Comparison of ENCODE assay signal across 24 cellular contexts in the genomic region with DNA sequence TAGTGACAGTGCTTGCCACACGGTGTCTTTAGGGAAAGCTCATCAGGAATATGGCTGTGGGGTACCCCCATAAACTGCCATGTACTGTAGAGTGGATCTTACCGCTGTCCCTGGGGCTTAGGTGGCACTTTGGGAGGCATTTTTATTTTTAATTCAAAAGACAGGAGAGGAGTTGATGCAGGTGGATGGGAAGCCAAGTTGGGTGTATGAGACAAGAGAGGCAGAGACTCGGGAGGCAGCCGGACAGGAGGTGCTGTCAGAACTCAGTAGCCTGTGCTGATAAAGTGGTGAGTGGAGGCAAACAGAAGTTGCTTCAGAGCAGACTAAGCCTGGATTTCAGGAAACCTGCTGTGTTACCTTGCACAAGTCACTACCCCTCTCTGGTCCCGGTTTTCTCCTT.
"Had no signal": no experiment of that assay in that cellular context is flagged by ENCODE, and none has a peak within 500 bp of the region (broad histone marks: within the 10 kb centered on the region; RNA-seq: fewer than 3 reads in every experiment).

No MANE protein-coding gene starts in this region.

- H3K4me3 Mint-ChIP-seq: activated B cell treated with CpG ODN at 0.5 μM for 24 hours; activated CD8-positive, alpha-beta T cell treated with anti-CD3 and anti-CD28 coated beads for 36 hours; activated naive CD4-positive, alpha-beta T cell treated with anti-CD3 and anti-CD28 coated beads, Interleukin-2, amount 10 ng/mL, durations not matched to agents 7 days and 5 days; activated naive CD8-positive, alpha-beta T cell treated with anti-CD3 and anti-CD28 coated beads, Interleukin-2, amount 10 ng/mL, durations not matched to agents 7 days and 5 days; activated T-cell treated with anti-CD3 and anti-CD28 coated beads, Interleukin-2, amount 50 U/mL, for 4 hours; activated T-helper 17 cell treated with anti-CD3 and anti-CD28 coated beads, Interleukin-2, amount 50 U/mL, for 72 hours; T-helper 17 cell; T-helper 2 cell treated with Interferon-gamma antibody and Interleukin-4, amounts not matched to agents 5 μg/mL and 100 μg/mL, for 36 hours had no signal

- H3K9me3 Mint-ChIP-seq: activated B cell treated with CpG ODN at 0.5 μM for 24 hours; activated CD8-positive, alpha-beta T cell treated with anti-CD3 and anti-CD28 coated beads for 36 hours; activated naive CD4-positive, alpha-beta T cell treated with anti-CD3 and anti-CD28 coated beads, Interleukin-2, amount 10 ng/mL, durations not matched to agents 7 days and 5 days; activated naive CD4-positive, alpha-beta T cell treated with anti-CD3 and anti-CD28 coated beads, Interleukin-2, amount 50 U/mL, for 72 hours; activated naive CD8-positive, alpha-beta T cell treated with anti-CD3 and anti-CD28 coated beads, Interleukin-2, amount 10 ng/mL, durations not matched to agents 7 days and 5 days; activated T-cell treated with anti-CD3 and anti-CD28 coated beads, Interleukin-2, amount 50 U/mL, for 4 hours; activated T-helper 17 cell treated with anti-CD3 and anti-CD28 coated beads, Interleukin-2, amount 50 U/mL, for 72 hours; T-helper 2 cell treated with Interferon-gamma antibody and Interleukin-4, amounts not matched to agents 5 μg/mL and 100 μg/mL, for 36 hours had no signal

- H3K4me1 Mint-ChIP-seq: activated B cell treated with CpG ODN at 0.5 μM for 24 hours; activated naive CD4-positive, alpha-beta T cell treated with anti-CD3 and anti-CD28 coated beads, Interleukin-2, amount 10 ng/mL, durations not matched to agents 7 days and 5 days; activated naive CD8-positive, alpha-beta T cell treated with anti-CD3 and anti-CD28 coated beads, Interleukin-2, amount 10 ng/mL, durations not matched to agents 7 days and 5 days; activated T-helper 17 cell treated with anti-CD3 and anti-CD28 coated beads, Interleukin-2, amount 50 U/mL, for 72 hours had no signal

- H3K27ac Mint-ChIP-seq: activated B cell treated with CpG ODN at 0.5 μM for 24 hours; activated CD8-positive, alpha-beta T cell treated with anti-CD3 and anti-CD28 coated beads for 36 hours; activated naive CD4-positive, alpha-beta T cell treated with anti-CD3 and anti-CD28 coated beads, Interleukin-2, amount 10 ng/mL, durations not matched to agents 7 days and 5 days; activated naive CD4-positive, alpha-beta T cell treated with anti-CD3 and anti-CD28 coated beads, Interleukin-2, amount 50 U/mL, for 72 hours; activated naive CD8-positive, alpha-beta T cell treated with anti-CD3 and anti-CD28 coated beads, Interleukin-2, amount 10 ng/mL, durations not matched to agents 7 days and 5 days; activated T-helper 17 cell treated with anti-CD3 and anti-CD28 coated beads, Interleukin-2, amount 50 U/mL, for 72 hours; T-helper 17 cell; T-helper 2 cell treated with Interferon-gamma antibody and Interleukin-4, amounts not matched to agents 5 μg/mL and 100 μg/mL, for 36 hours had no signal

- DNase-seq: activated B cell treated with CpG ODN at 0.5 μM for 24 hours; activated CD4-positive, alpha-beta T cell treated with anti-CD3 and anti-CD28 coated beads for 48 hours; activated CD4-positive, alpha-beta T cell treated with anti-CD3 and anti-CD28 coated beads, Interleukin-2, amount 50 U/mL, for 1 hour; activated CD4-positive, alpha-beta T cell treated with anti-CD3 and anti-CD28 coated beads, Interleukin-2, amount 50 U/mL, for 48 hours; activated CD8-positive, alpha-beta memory T cell treated with anti-CD3 and anti-CD28 coated beads for 24 hours; activated CD8-positive, alpha-beta T cell treated with anti-CD3 and anti-CD28 coated beads for 36 hours; activated gamma-delta T cell; activated naive CD4-positive, alpha-beta T cell; activated naive CD4-positive, alpha-beta T cell treated with anti-CD3 and anti-CD28 coated beads, Interleukin-2, amount 10 ng/mL, durations not matched to agents 7 days and 5 days; activated naive CD8-positive, alpha-beta T cell treated with anti-CD3 and anti-CD28 coated beads, Interleukin-2, amount 10 ng/mL, durations not matched to agents 7 days and 5 days; activated T-cell treated with anti-CD3 and anti-CD28 coated beads, Interleukin-2, amount 50 U/mL, for 4 hours; brain microvascular endothelial cell; caudate nucleus; effector CD8-positive, alpha-beta T cell; foreskin fibroblast; T-helper 1 cell; T-helper 17 cell; T1000; WERI-Rb-1 had no signal

- H3K36me3 Mint-ChIP-seq: activated naive CD4-positive, alpha-beta T cell treated with anti-CD3 and anti-CD28 coated beads, Interleukin-2, amount 10 ng/mL, durations not matched to agents 7 days and 5 days; activated naive CD4-positive, alpha-beta T cell treated with anti-CD3 and anti-CD28 coated beads, Interleukin-2, amount 50 U/mL, for 72 hours; activated naive CD8-positive, alpha-beta T cell treated with anti-CD3 and anti-CD28 coated beads, Interleukin-2, amount 10 ng/mL, durations not matched to agents 7 days and 5 days had no signal

- H3K27me3 Mint-ChIP-seq: activated naive CD4-positive, alpha-beta T cell treated with anti-CD3 and anti-CD28 coated beads, Interleukin-2, amount 10 ng/mL, durations not matched to agents 7 days and 5 days had no signal

- H3K27ac ChIP-seq: brain microvascular endothelial cell, WERI-Rb-1 had no signal

- ATAC-seq: activated CD4-positive, CD25-positive, alpha-beta regulatory T cell treated with anti-CD3 and anti-CD28 coated beads, Interleukin-2, amount 50 U/mL, for 24 hours; activated CD8-positive, alpha-beta T cell treated with anti-CD3 and anti-CD28 coated beads for 36 hours; activated naive CD4-positive, alpha-beta T cell treated with anti-CD3 and anti-CD28 coated beads, Interleukin-2, amount 50 U/mL, for 72 hours; activated T-cell treated with anti-CD3 and anti-CD28 coated beads, Interleukin-2, amount 50 U/mL, for 4 hours; activated T-helper 17 cell treated with anti-CD3 and anti-CD28 coated beads, Interleukin-2, amount 50 U/mL, for 72 hours; esophagus mucosa; T-helper 17 cell had no signal
